In genomic region chr2:189097934-189098333, GRCh38 we compare ENCODE assay signal across 19 cellular contexts.
"Had no signal": no experiment of that assay in that cellular context is flagged by ENCODE, and none has a peak within 500 bp of the region (broad histone marks: within the 10 kb centered on the region; RNA-seq: fewer than 3 reads in every experiment).

No MANE protein-coding gene starts in this region.

- H3K27me3 Mint-ChIP-seq: activated naive CD8-positive, alpha-beta T cell; stimulated activated memory B cell treated with anti-CD40 and anti-IgM and Interleukin-4, amounts not matched to agents 10 μg/mL and 1 μg/mL and 100 μg/mL, for 72 hours had no signal

- H3K36me3 Mint-ChIP-seq: activated naive CD8-positive, alpha-beta T cell; natural killer cell; stimulated activated memory B cell treated with anti-CD40 and anti-IgM and Interleukin-4, amounts not matched to agents 10 μg/mL and 1 μg/mL and 100 μg/mL, for 72 hours had no signal

- H3K27ac ChIP-seq: esophagus muscularis mucosa, left ventricle myocardium inferior, ovary, prostate gland had no signal

- H3K27ac Mint-ChIP-seq: activated naive CD8-positive, alpha-beta T cell; activated T-helper 2 cell treated with anti-CD3 and anti-CD28 coated beads, Interferon-gamma antibody, Interleukin-2, Interleukin-4, amounts not matched to agents 10 μg/mL and 5 μg/mL and 100 μg/mL, durations not matched to agents 14 hours and 24 hours and 36 hours; natural killer cell; stimulated activated memory B cell treated with anti-CD40 and anti-IgM and Interleukin-4, amounts not matched to agents 10 μg/mL and 1 μg/mL and 100 μg/mL, for 72 hours had no signal

- DNase-seq: activated CD4-positive, alpha-beta T cell treated with anti-CD3 and anti-CD28 coated beads for 4 hours; activated CD4-positive, alpha-beta T cell treated with anti-CD3 and anti-CD28 coated beads, Interleukin-2, amount 50 U/mL, for 48 hours; activated CD4-positive, CD25-positive, alpha-beta regulatory T cell; activated CD8-positive, alpha-beta memory T cell treated with anti-CD3 and anti-CD28 coated beads, Interleukin-2, amount 50 U/mL, for 48 hours; activated naive CD4-positive, alpha-beta T cell; activated T-cell treated with anti-CD3 and anti-CD28 coated beads, Interleukin-2, amount 50 U/mL, for 4 hours; glutamatergic neuron; hippocampal formation; left ventricle myocardium inferior; natural killer cell; ovary; stimulated activated CD4-positive, alpha-beta T cell treated with anti-CD3 and anti-CD28 coated beads, Interleukin-1b, Interleukin-23, amount 100 ng/mL, for 48 hours; transverse colon had no signal

- H3K36me3 ChIP-seq: esophagus muscularis mucosa, ovary, prostate gland, transverse colon had no signal

- H3K4me3 Mint-ChIP-seq: activated naive CD8-positive, alpha-beta T cell; activated T-cell treated with anti-CD3 and anti-CD28 coated beads, Interleukin-2, amount 50 U/mL, for 4 hours; natural killer cell; stimulated activated memory B cell treated with anti-CD40 and anti-IgM and Interleukin-4, amounts not matched to agents 10 μg/mL and 1 μg/mL and 100 μg/mL, for 72 hours had no signal

- H3K27me3 ChIP-seq: esophagus muscularis mucosa, ovary, transverse colon had no signal

- H3K9me3 Mint-ChIP-seq: activated T-cell treated with anti-CD3 and anti-CD28 coated beads, Interleukin-2, amount 50 U/mL, for 4 hours; activated T-helper 2 cell treated with anti-CD3 and anti-CD28 coated beads, Interferon-gamma antibody, Interleukin-2, Interleukin-4, amounts not matched to agents 10 μg/mL and 5 μg/mL and 100 μg/mL, durations not matched to agents 14 hours and 24 hours and 36 hours; natural killer cell; stimulated activated memory B cell treated with anti-CD40 and anti-IgM and Interleukin-4, amounts not matched to agents 10 μg/mL and 1 μg/mL and 100 μg/mL, for 72 hours had no signal

- ATAC-seq: activated T-cell treated with anti-CD3 and anti-CD28 coated beads, Interleukin-2, amount 50 U/mL, for 4 hours; natural killer cell; stimulated activated memory B cell treated with anti-CD40 and anti-IgM and Interleukin-4, amounts not matched to agents 10 μg/mL and 1 μg/mL and 100 μg/mL, for 72 hours had no signal

- H3K4me3 ChIP-seq: coronary artery, esophagus muscularis mucosa, left ventricle myocardium inferior, ovary, prostate gland, transverse colon had no signal

- H3K4me1 ChIP-seq: prostate gland had no signal

- H3K4me1 Mint-ChIP-seq: natural killer cell; stimulated activated memory B cell treated with anti-CD40 and anti-IgM and Interleukin-4, amounts not matched to agents 10 μg/mL and 1 μg/mL and 100 μg/mL, for 72 hours had no signal

- H3K9me3 ChIP-seq: esophagus muscularis mucosa, left ventricle myocardium inferior, ovary, prostate gland, transverse colon had no signal
